Comparison of ENCODE assay signal across 1 cellular context in genomic region chr12:6970096-6970527, GRCh38.
A peak's percentile ranks its signal among the peaks of the same experiment; 100 is the strongest.
TF ChIP-seq lines count a peak whose summit lies in the region.

No MANE protein-coding gene starts in this region.

TF ChIP-seq in K562, 482 proteins besides CTCF, POLR2A, EP300 and RAD21:
- TF ChIP-seq HDAC2 (IDR thresholded peaks at IDR 0.05) (no peak), ZFP91 (CRISPR knock-in tag; IDR thresholded peaks at IDR 0.05) (no peak), CREB3 (tag; conservative IDR thresholded peaks at IDR 0.05; ENCODE audit: low read depth) (no peak), YY1 (IDR thresholded peaks at IDR 0.05; ENCODE audit: borderline replicate concordance in 1 of 3, control insufficient read depth in 1 of 3, extremely low read depth in 1 of 3, insufficient read depth in 3 of 3, insufficient read length in 1 of 3, insufficient replicate concordance in 2 of 3, low read depth in 1 of 3, low read length in 2 of 3) (peak in 2 of 3 experiments; percentile 50 to 71), ZBTB17 (CRISPR knock-in tag; IDR thresholded peaks at IDR 0.05) (no peak), ZHX1 (conservative IDR thresholded peaks at IDR 0.05; ENCODE audit: low read length) (no peak), CHD2 (IDR thresholded peaks at IDR 0.05; ENCODE audit: low read depth, low read length) (no peak), ZNF76 (CRISPR knock-in tag; IDR thresholded peaks at IDR 0.05; ENCODE audit: borderline replicate concordance) (0 out of 2 replicates have a peak, but pooled peaks have one; percentile 36), IRF9 (tag; IDR thresholded peaks at IDR 0.05) (no peak), ZNF766 (CRISPR knock-in tag; conservative IDR thresholded peaks at IDR 0.05) (no peak), ESRRA (IDR thresholded peaks at IDR 0.05; ENCODE audit: borderline replicate concordance, low read depth) (peak; percentile 40; the same call in 1 of the 2 replicates), MEIS2 (IDR thresholded peaks at IDR 0.05; ENCODE audit: partially characterized antibody) (no peak), CHD1 (IDR thresholded peaks at IDR 0.05; ENCODE audit: low read length) (no peak), NR2C2 (CRISPR knock-in tag; IDR thresholded peaks at IDR 0.05) (peak; percentile 90), NR2C2 (tag; IDR thresholded peaks at IDR 0.05) (peak; percentile 93), HOMEZ (CRISPR knock-in tag; IDR thresholded peaks at IDR 0.05) (no peak), ZFP36 (IDR thresholded peaks at IDR 0.05; ENCODE audit: low read depth, low read length, partially characterized antibody) (no peak), POLR2H (tag; IDR thresholded peaks at IDR 0.05; ENCODE audit: low read depth) (no peak), KDM5B (IDR thresholded peaks at IDR 0.05; ENCODE audit: insufficient replicate concordance, low read depth, low read length) (peak; percentile 37), CREBBP (IDR thresholded peaks at IDR 0.05; ENCODE audit: low read depth, low read length) (no peak), STAT5B (CRISPR knock-in tag; IDR thresholded peaks at IDR 0.05) (no peak), ZNF79 (CRISPR knock-in tag; IDR thresholded peaks at IDR 0.05; ENCODE audit: low read depth) (no peak), PCBP1 (IDR thresholded peaks at IDR 0.05; ENCODE audit: low read depth, low read length, poor library complexity, severe bottlenecking) (peak; percentile 82), PRMT5 (CRISPR knock-in tag; IDR thresholded peaks at IDR 0.05) (0 out of 2 replicates have a peak, but pooled peaks have one; percentile 11), IRF2 (CRISPR knock-in tag; IDR thresholded peaks at IDR 0.05) (no peak), HNRNPUL1 (IDR thresholded peaks at IDR 0.05; ENCODE audit: low read length) (no peak), MYBL2 (IDR thresholded peaks at IDR 0.05; ENCODE audit: low read depth) (no peak), MYBL2 (CRISPR knock-in tag; IDR thresholded peaks at IDR 0.05; ENCODE audit: borderline replicate concordance) (no peak), ZBTB11 (CRISPR knock-in tag; IDR thresholded peaks at IDR 0.05) (peak in 1 of 3 experiments; percentile 91; a peak in 1 of 6 replicates), FOXA1 (IDR thresholded peaks at IDR 0.05; ENCODE audit: borderline replicate concordance) (no peak), PTTG1 (tag; IDR thresholded peaks at IDR 0.05; ENCODE audit: low read depth) (no peak), ZBTB43 (CRISPR knock-in tag; IDR thresholded peaks at IDR 0.05) (0 out of 2 replicates have a peak, but pooled peaks have one; percentile 50), NR2C1 (IDR thresholded peaks at IDR 0.05) (peak; percentile 91), NR2C1 (tag; IDR thresholded peaks at IDR 0.05) (peak; percentile 94), NFE2L1 (tag; IDR thresholded peaks at IDR 0.05; ENCODE audit: borderline replicate concordance, low read depth) (no peak), TRIM28 (IDR thresholded peaks at IDR 0.05) (no peak), ZNF408 (CRISPR knock-in tag; IDR thresholded peaks at IDR 0.05; ENCODE audit: low read depth) (no peak), CBFA2T3 (IDR thresholded peaks at IDR 0.05) (no peak), NR3C1 (CRISPR knock-in tag; IDR thresholded peaks at IDR 0.05) (0 out of 2 replicates have a peak, but pooled peaks have one; percentile 28), E2F6 (IDR thresholded peaks at IDR 0.05; ENCODE audit: borderline replicate concordance in 1 of 2, extremely low read depth in 1 of 2, insufficient read depth in 1 of 2, insufficient read length in 1 of 2, low read depth in 1 of 2, low read length in 1 of 2, poor library complexity in 1 of 2, severe bottlenecking in 1 of 2) (peak in 1 of 2 experiments; percentile 14)
